8 cellular contexts compared by ENCODE assay signal in genomic region chr21:43352568-43353281, GRCh38.
DNase-seq lines count a peak whose midpoint lies in the region; ATAC-seq and TF ChIP-seq lines count a peak whose summit lies in the region.

No MANE protein-coding gene starts in this region.

- H3K36me3 ChIP-seq in tibial nerve = no peaks in the 10 kb centered on the region

- H3K27me3 ChIP-seq in tibial nerve = no peaks in the 10 kb centered on the region

- H3K4me3 Mint-ChIP-seq in IgD-negative memory B cell = peak overlapping the region; percentile 80 to 94 (median 84)

- WGBS in tibial nerve, 2 donors = 84 to 89% methylated on average over 16 of the region's 16 CpGs

- H3K9me3 ChIP-seq in tibial nerve = no peaks in the 10 kb centered on the region

- TF ChIP-seq CTCF in GM12864 (IDR thresholded peaks at IDR 0.05; ENCODE audit: low read depth, low read length, missing control alignments) (no peak), tibial nerve (IDR thresholded peaks at IDR 0.05) (no peak)

- no peak for TF ChIP-seq EP300 in tibial nerve (IDR thresholded peaks at IDR 0.05)

- DNase-seq in GM12864 (ENCODE audit: low read depth) (peak; percentile 100), erythroblast (lab: John Stamatoyannopoulos, UW) (peak; percentile 24 to 37), NCI-H1105 (lab: John Stamatoyannopoulos, UW) (no peak), tibial nerve (ENCODE audit: low spot score in 2 of 2) (no peak), G401 (ENCODE audit: low spot score) (no peak)
- DNase-seq in stimulated activated naive CD4-positive, alpha-beta T cell treated with Interleukin-2 at 50 U/mL for 16 hours (lab: John Stamatoyannopoulos, UW) = no peak

- peaks cover 26 to 37% (median 31%) of the 10 kb centered on the region in 3 donors for H3K4me1 Mint-ChIP-seq in IgD-negative memory B cell

- peak; percentile 71 for ATAC-seq in GM21381 (IDR thresholded peaks at IDR 0.05; ENCODE audit: unreplicated experiment)

- H3K27me3 Mint-ChIP-seq in IgD-negative memory B cell = no peaks in the 10 kb centered on the region

- no peak for TF ChIP-seq POLR2A in erythroblast (IDR thresholded peaks at IDR 0.05; ENCODE audit: low read length)
- TF ChIP-seq POLR2A in tibial nerve (IDR thresholded peaks at IDR 0.05) = no peak

- H3K36me3 Mint-ChIP-seq in IgD-negative memory B cell = no peaks in the 10 kb centered on the region

- H3K27ac ChIP-seq in tibial nerve = no peak overlapping the region

- in situ Hi-C loops in G401 (cut with HindIII; ENCODE audit: low sequenced_read_pairs) = no loop called here

- H3K4me1 ChIP-seq in tibial nerve = no peaks in the 10 kb centered on the region

- H3K27ac Mint-ChIP-seq in IgD-negative memory B cell = peak overlapping the region; percentile 95 to 100 (median 99)

- H3K4me3 ChIP-seq in GM12864 (ENCODE audit: low read depth, low read length) (peak overlapping the region; percentile 44), tibial nerve (no peak overlapping the region)

- no peaks in the 10 kb centered on the region for H3K9me3 Mint-ChIP-seq in IgD-negative memory B cell

Comparison
In these comparisons a context has a peak if more than half of its experiments do, and no peak if none do; other contexts are left out.
1. DNase-seq: peak in GM12864 (single experiment) and erythroblast (2 of 2); none in NCI-H1105 (single experiment), stimulated activated naive CD4-positive, alpha-beta T cell treated with Interleukin-2 at 50 U/mL for 16 hours (single experiment), tibial nerve (0 of 2) and G401 (single experiment).